9 cellular contexts compared by ENCODE assay signal in the genomic region with DNA sequence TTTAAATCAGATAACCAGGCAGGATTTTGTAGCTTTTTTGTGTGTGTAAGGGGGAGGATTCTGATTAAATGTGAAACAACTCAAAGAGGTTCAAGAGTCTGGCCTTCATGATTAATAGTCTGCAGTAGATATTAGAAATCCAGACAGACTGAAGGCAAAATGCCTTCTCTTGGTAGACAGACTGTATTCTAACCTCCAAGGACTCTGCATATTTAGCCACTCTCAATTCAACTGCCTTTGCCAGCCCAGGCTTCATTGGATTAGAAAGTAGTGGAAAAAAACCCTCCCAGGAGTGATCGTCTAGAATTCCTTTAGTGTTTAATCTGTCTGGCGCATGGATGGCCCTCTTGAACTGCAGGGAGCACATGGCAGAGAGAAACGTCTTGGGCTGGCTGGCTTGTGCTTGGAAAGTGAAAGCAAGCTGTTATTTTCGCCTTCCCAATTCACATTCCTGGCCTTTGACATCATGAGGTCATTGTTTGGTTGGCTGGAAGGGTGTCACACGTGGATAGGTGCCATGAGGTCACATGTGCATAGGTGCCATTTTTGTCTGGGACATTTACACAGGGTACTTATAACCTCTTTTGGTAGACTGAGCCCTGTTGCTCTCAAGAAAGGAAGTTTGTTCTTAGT.
DNase-seq lines count a peak whose midpoint lies in the region; ATAC-seq and FAIRE-seq lines count a peak whose summit lies in the region.
"Had no signal": no experiment of that assay in that cellular context is flagged by ENCODE, and none has a peak within 500 bp of the region (broad histone marks: within the 10 kb centered on the region; RNA-seq: fewer than 3 reads in every experiment).

No MANE protein-coding gene starts in this region.

- H3K27me3 ChIP-seq in subcutaneous abdominal adipose tissue (ENCODE audit: control insufficient read depth in 5 of 5, insufficient read depth in 4 of 5, low read length in 5 of 5): no peaks in the 10 kb centered on the region

- H3K4me3 ChIP-seq in subcutaneous abdominal adipose tissue (ENCODE audit: low read depth in 1 of 5, low read length in 5 of 5): no peak overlapping the region

- H3K36me3 ChIP-seq in subcutaneous abdominal adipose tissue (ENCODE audit: control insufficient read depth in 5 of 5, insufficient read depth in 5 of 5, low read length in 5 of 5): no peaks in the 10 kb centered on the region

- H3K27ac ChIP-seq in subcutaneous abdominal adipose tissue (ENCODE audit: low read depth, low read length): peak overlapping the region; percentile 79

- in situ Hi-C loops in T47D (cut with HindIII; ENCODE audit: low pct_unique_long_range_greater_than_20kb, low sequenced_read_pairs): no loop called here

- peaks cover 6 to 33% (median 23%) of the 10 kb centered on the region in 5 donors for H3K4me1 ChIP-seq in subcutaneous abdominal adipose tissue (ENCODE audit: control insufficient read depth in 5 of 5, insufficient read depth in 5 of 5, low read length in 5 of 5)

- ATAC-seq in HG02885 (IDR thresholded peaks at IDR 0.05; ENCODE audit: poor library complexity, unreplicated experiment): no peak

- no peaks in the 10 kb centered on the region for H3K9me3 ChIP-seq in subcutaneous abdominal adipose tissue (ENCODE audit: control insufficient read depth in 5 of 5, low read length in 5 of 5)

- peak; percentile 54 for DNase-seq in HTR-8/SVneo (ENCODE audit: insufficient read length, low spot score)
- DNase-seq in T47D (ENCODE audit: low read depth in 1 of 2, low spot score in 1 of 2): peak; percentile 23 to 87
- DNase-seq in left kidney (ENCODE audit: low read depth, low spot score): peak; percentile 86
- DNase-seq in anterior cingulate cortex (lab: John Stamatoyannopoulos, UW): no peak
- DNase-seq in effector CD8-positive, alpha-beta T cell (lab: John Stamatoyannopoulos, UW): no peak
- no peak for DNase-seq in activated CD4-positive, alpha-beta T cell treated with anti-CD3 and anti-CD28 coated beads, Interleukin-2, amount 50 U/mL, for 4 hours
- DNase-seq: activated CD4-positive, alpha-beta T cell treated with anti-CD3 and anti-CD28 coated beads for 4 hours had no signal

- peak; percentile 59 for FAIRE-seq in HTR-8/SVneo (lab: Jason Lieb, UNC)

- H3K9ac ChIP-seq in subcutaneous abdominal adipose tissue (ENCODE audit: low read length in 5 of 5): no peak overlapping the region

Comparison
In these comparisons a context has a peak if more than half of its experiments do, and no peak if none do; other contexts are left out.
1. DNase-seq: peak in HTR-8/SVneo (single experiment), T47D (2 of 2) and left kidney (single experiment); none in anterior cingulate cortex (0 of 58), effector CD8-positive, alpha-beta T cell (single experiment) and activated CD4-positive, alpha-beta T cell treated with anti-CD3 and anti-CD28 coated beads, Interleukin-2, amount 50 U/mL, for 4 hours (0 of 2).